Comparison of ENCODE assay signal across 13 cellular contexts in genomic region chr11:78339483-78339882, GRCh38.
DNase-seq lines count a peak whose midpoint lies in the region; ATAC-seq, FAIRE-seq and TF ChIP-seq lines count a peak whose summit lies in the region.
"Had no signal": no experiment of that assay in that cellular context is flagged by ENCODE, and none has a peak within 500 bp of the region (broad histone marks: within the 10 kb centered on the region; RNA-seq: fewer than 3 reads in every experiment).

No MANE protein-coding gene starts in this region.

- H3K36me3 Mint-ChIP-seq in activated CD4-positive, alpha-beta T cell treated with anti-CD3 and anti-CD28 coated beads for 36 hours (ENCODE audit: low read depth): no peaks in the 10 kb centered on the region
- no peaks in the 10 kb centered on the region for H3K36me3 Mint-ChIP-seq in stimulated activated effector memory CD8-positive, alpha-beta T cell treated with anti-CD3 and anti-CD28 coated beads, Interleukin-12 subunit alpha, Interleukin-12 subunit beta, amount 100 ng/mL, for 72 hours
- H3K36me3 Mint-ChIP-seq in effector memory CD8-positive, alpha-beta T cell (ENCODE audit: insufficient read depth): peaks cover 2% of the 10 kb centered on the region
- H3K36me3 Mint-ChIP-seq: natural killer cell had no signal

- peak in 1 of 2 experiments; percentile 33; a peak in 2 of 4 replicates for TF ChIP-seq RAD21 in K562 (CRISPR knock-in tag; conservative IDR thresholded peaks at IDR 0.05 in 1 of 2, IDR thresholded peaks at IDR 0.05 in 1 of 2)
- no peak for TF ChIP-seq RAD21 in SK-N-SH (IDR thresholded peaks at IDR 0.05; ENCODE audit: low read length)

- no peaks in the 10 kb centered on the region for H3K9me3 Mint-ChIP-seq in activated CD4-positive, alpha-beta T cell treated with anti-CD3 and anti-CD28 coated beads for 36 hours (ENCODE audit: low read depth)
- no peaks in the 10 kb centered on the region for H3K9me3 Mint-ChIP-seq in stimulated activated effector memory CD8-positive, alpha-beta T cell treated with anti-CD3 and anti-CD28 coated beads, Interleukin-12 subunit alpha, Interleukin-12 subunit beta, amount 100 ng/mL, for 72 hours
- no peaks in the 10 kb centered on the region for H3K9me3 Mint-ChIP-seq in effector memory CD8-positive, alpha-beta T cell

- H3K79me2 ChIP-seq in K562 (ENCODE audit: control insufficient read depth, insufficient read depth, low read length) (peaks cover 67% of the 10 kb centered on the region), SK-N-SH (ENCODE audit: insufficient read depth) (peaks cover 10% of the 10 kb centered on the region; the same call in 1 of the 2 replicates)

- ATAC-seq in activated CD4-positive, alpha-beta T cell treated with anti-CD3 and anti-CD28 coated beads for 36 hours: peak; percentile 72
- peak; percentile 80 for ATAC-seq in K562
- ATAC-seq in stimulated activated effector memory CD8-positive, alpha-beta T cell treated with anti-CD3 and anti-CD28 coated beads, Interleukin-12 subunit alpha, Interleukin-12 subunit beta, amount 100 ng/mL, for 72 hours: peak; percentile 76
- ATAC-seq in effector memory CD8-positive, alpha-beta T cell (replicated peaks): no peak
- ATAC-seq: natural killer cell had no signal

- no peaks in the 10 kb centered on the region for H3K9me1 ChIP-seq in K562 (ENCODE audit: control insufficient read depth, insufficient read depth, low read length)

- POLR2A ChIA-PET in activated CD4-positive, alpha-beta T cell treated with anti-CD3 and anti-CD28 coated beads for 36 hours (lab: Charles Lee): no interaction called here
- POLR2A ChIA-PET in K562 (lab: Yijun Ruan, JAX): interaction anchor here (0.8 to 3.0 kb wide), 5 partner anchors 8 to 77 kb away, joined by 3 to 30 read pairs (median 4); no protein-coding TSS in a partner anchor
- POLR2A ChIA-PET in SK-N-SH (lab: Yijun Ruan, JAX): interaction anchor here (1.4 kb wide), 1 partner anchor 21 kb away, joined by 3 read pairs; no protein-coding TSS in a partner anchor

- in situ Hi-C loops in K562 (cut with MboI): no loop called here

- 8% methylated on average over 1 of the region's 1 CpG for WGBS in K562 (ENCODE audit: insufficient coverage, low coverage, missing lambda C conversion rate)
- 86% methylated on average over 1 of the region's 1 CpG for WGBS in SK-N-SH (ENCODE audit: low lambda C conversion rate)

- H2AFZ ChIP-seq in K562 (ENCODE audit: low read depth, low read length): peak overlapping the region; percentile 26; the same call in 1 of the 2 replicates
- no peak overlapping the region for H2AFZ ChIP-seq in SK-N-SH (ENCODE audit: low read depth)

- H3K9me2 ChIP-seq in SK-N-SH: no peaks in the 10 kb centered on the region

- BruUV-seq in K562 (replicated peaks; lab: Mats Ljungman, UMichigan): no TSS peak

- intact Hi-C loops in activated CD4-positive, alpha-beta T cell treated with anti-CD3 and anti-CD28 coated beads for 36 hours (cut with DNase I, micrococcal nuclease): no loop called here
- intact Hi-C loops in K562 (cut with micrococcal nuclease): loop anchor here (5.0 kb wide), 1 partner anchor 107 kb away; no protein-coding TSS in a partner anchor

- H3K9ac ChIP-seq in K562 (ENCODE audit: insufficient read depth in 1 of 2, low read depth in 2 of 2, low read length in 2 of 2): peak overlapping the region in 1 of 2 experiments; percentile 21; a peak in 2 of 4 replicates
- no peak overlapping the region for H3K9ac ChIP-seq in SK-N-SH

- H3K4me3 ChIP-seq in K562 (no peak overlapping the region), coronary artery (no peak overlapping the region), SK-N-SH (ENCODE audit: low read depth in 2 of 2, low read length in 1 of 2) (no peak overlapping the region)

- H3K36me3 ChIP-seq in K562 (ENCODE audit: control insufficient read depth, insufficient read depth, low read length): no peaks in the 10 kb centered on the region; the same call in 2 of the 3 replicates
- no peaks in the 10 kb centered on the region for H3K36me3 ChIP-seq in SK-N-SH (replicated peaks in 1 of 2; ENCODE audit: control insufficient read depth in 1 of 2, insufficient read depth in 2 of 2, low read length in 1 of 2)

- H4K20me1 ChIP-seq in K562 (replicated peaks; ENCODE audit: control insufficient read depth, insufficient read depth, low read length) (no peaks in the 10 kb centered on the region), SK-N-SH (ENCODE audit: insufficient read depth) (no peaks in the 10 kb centered on the region)

- no peak for TF ChIP-seq EP300 in K562 (IDR thresholded peaks at IDR 0.05; ENCODE audit: low read length)
- no peak for TF ChIP-seq EP300 in SK-N-SH (IDR thresholded peaks at IDR 0.05; ENCODE audit: borderline replicate concordance in 1 of 2, low read depth in 1 of 2, low read length in 1 of 2)

- peak overlapping the region; percentile 16; the same call in 1 of the 2 replicates for H3K4me2 ChIP-seq in K562 (ENCODE audit: insufficient read depth, low read length)
- H3K4me2 ChIP-seq in SK-N-SH: no peak overlapping the region

- H3K27me3 ChIP-seq in K562 (ENCODE audit: control insufficient read depth in 2 of 2, insufficient read depth in 2 of 2, low read length in 2 of 2) (no peaks in the 10 kb centered on the region), SK-N-SH (ENCODE audit: insufficient read depth) (no peaks in the 10 kb centered on the region)

- peaks cover 21% of the 10 kb centered on the region for H3K4me1 Mint-ChIP-seq in activated CD4-positive, alpha-beta T cell treated with anti-CD3 and anti-CD28 coated beads for 36 hours
- peaks cover 27% of the 10 kb centered on the region for H3K4me1 Mint-ChIP-seq in stimulated activated effector memory CD8-positive, alpha-beta T cell treated with anti-CD3 and anti-CD28 coated beads, Interleukin-12 subunit alpha, Interleukin-12 subunit beta, amount 100 ng/mL, for 72 hours
- peaks cover 0 to 10% of the 10 kb centered on the region in 2 donors for H3K4me1 Mint-ChIP-seq in effector memory CD8-positive, alpha-beta T cell (ENCODE audit: low read depth in 2 of 2)

- no peak for TF ChIP-seq POLR2A in K562 (conservative IDR thresholded peaks at IDR 0.05)

- H3K27ac ChIP-seq in K562 (ENCODE audit: extremely low read depth, low read depth, low read length): peak overlapping the region; percentile 60
- no peak overlapping the region for H3K27ac ChIP-seq in coronary artery
- H3K27ac ChIP-seq in SK-N-SH (ENCODE audit: low read depth in 2 of 2, low read length in 1 of 2): no peak overlapping the region; a peak in 1 of 4 replicates

- no peak overlapping the region for H3K27ac Mint-ChIP-seq in activated CD4-positive, alpha-beta T cell treated with anti-CD3 and anti-CD28 coated beads for 36 hours
- H3K27ac Mint-ChIP-seq in stimulated activated effector memory CD8-positive, alpha-beta T cell treated with anti-CD3 and anti-CD28 coated beads, Interleukin-12 subunit alpha, Interleukin-12 subunit beta, amount 100 ng/mL, for 72 hours: peak overlapping the region; percentile 36
- H3K27ac Mint-ChIP-seq in effector memory CD8-positive, alpha-beta T cell: no peak overlapping the region
- H3K27ac Mint-ChIP-seq: natural killer cell had no signal

- TF ChIP-seq CTCF in K562 (IDR thresholded peaks at IDR 0.05 in 2 of 3, conservative IDR thresholded peaks at IDR 0.05 in 1 of 3; ENCODE audit: insufficient read depth in 2 of 3, low read depth in 1 of 3, low read length in 3 of 3) (no peak), coronary artery (IDR thresholded peaks at IDR 0.05) (no peak), SK-N-SH (IDR thresholded peaks at IDR 0.05) (no peak)

- CTCF ChIA-PET in activated CD4-positive, alpha-beta T cell treated with anti-CD3 and anti-CD28 coated beads for 36 hours (lab: Charles Lee): interaction anchor here (0.7 to 1.8 kb wide), 3 partner anchors 10 to 13 kb away, joined by 3 to 7 read pairs (median 3); no protein-coding TSS in a partner anchor
- CTCF ChIA-PET in K562 (lab: Yijun Ruan, JAX; ENCODE audit: low intra/inter-chr PET ratio): no interaction called here
- CTCF ChIA-PET in SK-N-SH (lab: Yijun Ruan, JAX): interaction anchor here (0.6 to 1.4 kb wide), 2 partner anchors 29 to 225 kb away, joined by 3 to 4 read pairs; no protein-coding TSS in a partner anchor

- H3K4me1 ChIP-seq in K562 (replicated peaks in 1 of 2; ENCODE audit: control insufficient read depth in 2 of 2, insufficient read depth in 2 of 2, low read length in 2 of 2) (peaks cover 13 to 55% of the 10 kb centered on the region in 2 experiments; a peak in 4 of 5 replicates), SK-N-SH (ENCODE audit: control insufficient read depth in 1 of 2, insufficient read depth in 2 of 2, low read depth in 1 of 2, low read length in 1 of 2) (peaks cover 7 to 8% of the 10 kb centered on the region in 2 experiments; a peak in 3 of 4 replicates)

- H3K9me3 ChIP-seq in K562 (replicated peaks; ENCODE audit: control insufficient read depth, insufficient read depth, low read depth, low read length) (no peaks in the 10 kb centered on the region), SK-N-SH (no peaks in the 10 kb centered on the region)

- no peak for DNase-seq in activated CD4-positive, alpha-beta T cell treated with anti-CD3 and anti-CD28 coated beads for 36 hours
- DNase-seq in activated CD4-positive, alpha-beta T cell treated with anti-CD3 and anti-CD28 coated beads for 48 hours: no peak
- peak; percentile 96 for DNase-seq in NCI-H2107 treated with DMSO at 0.1 percent for 48 hours (lab: John Stamatoyannopoulos, UW; ENCODE audit: unreplicated experiment)
- DNase-seq in K562 (ENCODE audit: extremely low read depth in 1 of 4, low spot score in 3 of 4): peak; percentile 19 to 64 (median 38)
- no peak for DNase-seq in stimulated activated effector memory CD8-positive, alpha-beta T cell treated with anti-CD3 and anti-CD28 coated beads, Interleukin-12 subunit alpha, Interleukin-12 subunit beta, amount 100 ng/mL, for 72 hours (ENCODE audit: low spot score in 2 of 2)
- no peak for DNase-seq in coronary artery (ENCODE audit: low spot score)
- no peak for DNase-seq in effector memory CD8-positive, alpha-beta T cell
- no peak for DNase-seq in SK-N-SH
- DNase-seq: ACHN; activated CD4-positive, alpha-beta T cell treated with anti-CD3 and anti-CD28 coated beads, Interleukin-2, amount 50 U/mL, for 4 hours; natural killer cell; NCI-H526 treated with DMSO at 0.1 percent for 48 hours had no signal

- H3K27me3 Mint-ChIP-seq in activated CD4-positive, alpha-beta T cell treated with anti-CD3 and anti-CD28 coated beads for 36 hours: no peaks in the 10 kb centered on the region
- H3K27me3 Mint-ChIP-seq in effector memory CD8-positive, alpha-beta T cell: peaks cover 19 to 37% of the 10 kb centered on the region in 2 donors

- no peak overlapping the region for H3K4me3 Mint-ChIP-seq in activated CD4-positive, alpha-beta T cell treated with anti-CD3 and anti-CD28 coated beads for 36 hours
- H3K4me3 Mint-ChIP-seq in stimulated activated effector memory CD8-positive, alpha-beta T cell treated with anti-CD3 and anti-CD28 coated beads, Interleukin-12 subunit alpha, Interleukin-12 subunit beta, amount 100 ng/mL, for 72 hours: no peak overlapping the region
- H3K4me3 Mint-ChIP-seq in effector memory CD8-positive, alpha-beta T cell: no peak overlapping the region
- H3K4me3 Mint-ChIP-seq: natural killer cell had no signal

- peak; percentile 72 for FAIRE-seq in K562 (lab: Jason Lieb, UNC)
- FAIRE-seq: frontal cortex had no signal

- peaks cover 4% of the 10 kb centered on the region for H3F3A ChIP-seq in SK-N-SH (replicated peaks; ENCODE audit: insufficient read depth)

TF ChIP-seq in SK-N-SH, 30 proteins besides CTCF, POLR2A, EP300 and RAD21 (continues in another document):
- no peak for TF ChIP-seq CHD2 (IDR thresholded peaks at IDR 0.05; ENCODE audit: low read length, partially characterized antibody)
- TF ChIP-seq ELF1 (IDR thresholded peaks at IDR 0.05): no peak

Comparison
In these comparisons a context has a peak if more than half of its experiments do, and no peak if none do; other contexts are left out.
1. DNase-seq: peak in NCI-H2107 treated with DMSO at 0.1 percent for 48 hours (single experiment) and K562 (4 of 4); none in activated CD4-positive, alpha-beta T cell treated with anti-CD3 and anti-CD28 coated beads for 36 hours (single experiment), activated CD4-positive, alpha-beta T cell treated with anti-CD3 and anti-CD28 coated beads for 48 hours (single experiment), stimulated activated effector memory CD8-positive, alpha-beta T cell treated with anti-CD3 and anti-CD28 coated beads, Interleukin-12 subunit alpha, Interleukin-12 subunit beta, amount 100 ng/mL, for 72 hours (0 of 2), coronary artery (single experiment), effector memory CD8-positive, alpha-beta T cell (0 of 3) and SK-N-SH (single experiment).